19 cellular contexts compared by ENCODE assay signal in the genomic region with DNA sequence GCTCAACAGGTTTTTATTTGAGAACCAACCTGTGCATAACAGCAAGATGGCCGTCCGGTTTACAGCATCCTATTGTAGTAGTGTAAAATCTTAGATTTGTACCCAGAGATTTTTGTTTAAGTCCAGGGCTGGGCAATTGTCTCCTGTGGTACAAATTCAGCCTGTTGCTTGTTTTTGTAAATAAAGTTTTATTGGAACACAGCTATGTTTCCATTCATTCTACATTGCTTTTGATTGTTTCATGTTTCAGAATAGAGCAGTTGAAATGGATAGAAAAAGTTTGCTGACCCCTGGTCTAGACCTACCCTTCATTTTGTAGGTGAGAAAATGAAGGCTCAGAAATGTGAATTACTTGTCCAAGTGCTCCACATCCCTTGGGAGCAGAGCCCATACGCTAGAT. TPM values are rescaled to one million over a fixed set of nuclear protein-coding genes. Genes with fewer than 3 reads are reported as not detected.
DNase-seq lines count a peak whose midpoint lies in the region; ATAC-seq, FAIRE-seq and TF ChIP-seq lines count a peak whose summit lies in the region.
"Had no signal": no experiment of that assay in that cellular context is flagged by ENCODE, and none has a peak within 500 bp of the region (broad histone marks: within the 10 kb centered on the region; RNA-seq: fewer than 3 reads in every experiment).

No MANE protein-coding gene starts in this region.

- H3K27me3 ChIP-seq in GM23248 (replicated peaks; ENCODE audit: insufficient read depth): no peaks in the 10 kb centered on the region
- no peaks in the 10 kb centered on the region for H3K27me3 ChIP-seq in small intestine (ENCODE audit: control insufficient read depth in 2 of 2, insufficient read depth in 2 of 2, low read length in 2 of 2)
- H3K27me3 ChIP-seq: ascending aorta had no signal

- no peaks in the 10 kb centered on the region; the same call in 1 of the 2 replicates for H3K9me2 ChIP-seq in GM23248 (ENCODE audit: insufficient read depth)

- H3K9me3 ChIP-seq in GM23248 (ENCODE audit: low read depth): no peaks in the 10 kb centered on the region
- no peaks in the 10 kb centered on the region for H3K9me3 ChIP-seq in kidney (ENCODE audit: control insufficient read depth in 1 of 2, low read length in 2 of 2)
- no peaks in the 10 kb centered on the region for H3K9me3 ChIP-seq in small intestine (ENCODE audit: control insufficient read depth, low read depth)
- H3K9me3 ChIP-seq: ascending aorta had no signal

- peaks cover 28% of the 10 kb centered on the region for H3F3A ChIP-seq in GM23248 (ENCODE audit: insufficient read depth)

- H3K9ac ChIP-seq in GM23248 (no peak overlapping the region), kidney (ENCODE audit: low read length in 2 of 2) (no peak overlapping the region)

- no peak overlapping the region for H3K4me3 Mint-ChIP-seq in activated T-helper 2 cell treated with anti-CD3 and anti-CD28 coated beads, Interferon-gamma antibody, Interleukin-2, Interleukin-4, amounts not matched to agents 10 μg/mL and 5 μg/mL and 100 μg/mL, durations not matched to agents 14 hours and 24 hours and 36 hours (ENCODE audit: low read depth)
- H3K4me3 Mint-ChIP-seq: activated CD4-positive, alpha-beta T cell treated with anti-CD3 and anti-CD28 coated beads, Interleukin-2, amount 10 ng/mL, durations not matched to agents 7 days and 5 days had no signal

- no peak for FAIRE-seq in kidney (lab: Jason Lieb, UNC)
- no peak for FAIRE-seq in small intestine (lab: Jason Lieb, UNC)
- FAIRE-seq: endothelial cell of umbilical vein had no signal

- no peaks in the 10 kb centered on the region for H4K20me1 ChIP-seq in GM23248 (ENCODE audit: insufficient read depth)

- ATAC-seq in HG02970 (IDR thresholded peaks at IDR 0.05; ENCODE audit: low FRiP score, unreplicated experiment): no peak

- H3K4me1 ChIP-seq in GM23248 (ENCODE audit: insufficient read depth) (peaks cover 28% of the 10 kb centered on the region), kidney (ENCODE audit: control insufficient read depth in 1 of 2, insufficient read depth in 1 of 2, low read depth in 1 of 2, low read length in 2 of 2) (peaks cover 4 to 15% of the 10 kb centered on the region in 2 donors), small intestine (ENCODE audit: control insufficient read depth in 2 of 2, insufficient read depth in 1 of 2, low read depth in 1 of 2, low read length in 1 of 2) (peaks cover 5 to 7% of the 10 kb centered on the region in 2 donors)
- H3K4me1 ChIP-seq: ascending aorta had no signal

- in situ Hi-C loops in GM23248 (cut with MboI): no loop called here

- H3K27ac ChIP-seq in GM23248: peak overlapping the region; percentile 46; the same call in 1 of the 2 replicates
- H3K27ac ChIP-seq in kidney (ENCODE audit: low read depth in 2 of 2, low read length in 2 of 2): peak overlapping the region; percentile 53 to 78
- H3K27ac ChIP-seq in small intestine (ENCODE audit: low read depth in 1 of 2, low read length in 1 of 2): peak overlapping the region; percentile 55 to 76
- H3K27ac ChIP-seq: ascending aorta had no signal

- DNase-seq in GM23248: no peak
- no peak for DNase-seq in activated T-helper 2 cell treated with anti-CD3 and anti-CD28 coated beads, Interferon-gamma antibody, Interleukin-2, Interleukin-4, amounts not matched to agents 10 μg/mL and 5 μg/mL and 100 μg/mL, durations not matched to agents 14 hours and 24 hours and 36 hours (ENCODE audit: low spot score)
- DNase-seq in kidney: no peak
- no peak for DNase-seq in small intestine
- no peak for DNase-seq in NCI-H2196 treated with DMSO at 0.1 percent for 48 hours (lab: John Stamatoyannopoulos, UW; ENCODE audit: unreplicated experiment)
- no peak for DNase-seq in SKM-1 treated with dmso at 0.1 percent for 144 hours (lab: John Stamatoyannopoulos, UW; ENCODE audit: unreplicated experiment)
- DNase-seq: activated CD4-positive, alpha-beta T cell treated with anti-CD3 and anti-CD28 coated beads, Interleukin-2, amount 10 ng/mL, durations not matched to agents 7 days and 5 days; activated naive CD4-positive, alpha-beta T cell treated with Interleukin-2 at 50 U/mL for 16 hours; foreskin melanocyte; GDM1; NCI-H1417 treated with DMSO at 0.1 percent for 48 hours; right cardiac atrium; stimulated activated naive CD8-positive, alpha-beta T cell treated with anti-CD3 and anti-CD28 coated beads, Interleukin-15, Interleukin-2, amounts not matched to agents 100 U/mL and 50 U/mL, for 24 hours had no signal

- H3K4me3 ChIP-seq in GM23248 (no peak overlapping the region), kidney (ENCODE audit: low read length in 2 of 2) (no peak overlapping the region), small intestine (ENCODE audit: low read depth in 1 of 2, low read length in 2 of 2) (no peak overlapping the region)
- H3K4me3 ChIP-seq: ascending aorta had no signal

- 95 to 96% methylated on average over 3 of the region's 3 CpGs for WGBS in GM23248 (ENCODE audit: low coverage in 1 of 2, low lambda C conversion rate in 2 of 2, missing lambda C conversion rate in 2 of 2), 2 experiments
- WGBS in small intestine, 3 donors: 89 to 95% (median 94%) methylated on average over 3 of the region's 3 CpGs

- TF ChIP-seq CTCF in kidney (IDR thresholded peaks at IDR 0.05; ENCODE audit: borderline replicate concordance, extremely low read depth, insufficient read depth): no peak

- H3K4me2 ChIP-seq in GM23248 (ENCODE audit: unreplicated experiment): peak overlapping the region; percentile 65

- no peak overlapping the region for H2AFZ ChIP-seq in GM23248

- H3K36me3 Mint-ChIP-seq in activated T-helper 2 cell treated with anti-CD3 and anti-CD28 coated beads, Interferon-gamma antibody, Interleukin-2, Interleukin-4, amounts not matched to agents 10 μg/mL and 5 μg/mL and 100 μg/mL, durations not matched to agents 14 hours and 24 hours and 36 hours (ENCODE audit: low read depth): no peaks in the 10 kb centered on the region

- peak overlapping the region; percentile 69 for H3K27ac Mint-ChIP-seq in activated T-helper 2 cell treated with anti-CD3 and anti-CD28 coated beads, Interferon-gamma antibody, Interleukin-2, Interleukin-4, amounts not matched to agents 10 μg/mL and 5 μg/mL and 100 μg/mL, durations not matched to agents 14 hours and 24 hours and 36 hours
- H3K27ac Mint-ChIP-seq: activated CD4-positive, alpha-beta T cell treated with anti-CD3 and anti-CD28 coated beads, Interleukin-2, amount 10 ng/mL, durations not matched to agents 7 days and 5 days had no signal

- H3K79me2 ChIP-seq in GM23248 (ENCODE audit: insufficient read depth): peaks cover 20% of the 10 kb centered on the region

- peaks cover 15% of the 10 kb centered on the region for H3K4me1 Mint-ChIP-seq in activated T-helper 2 cell treated with anti-CD3 and anti-CD28 coated beads, Interferon-gamma antibody, Interleukin-2, Interleukin-4, amounts not matched to agents 10 μg/mL and 5 μg/mL and 100 μg/mL, durations not matched to agents 14 hours and 24 hours and 36 hours (ENCODE audit: low read depth)
- H3K4me1 Mint-ChIP-seq: activated CD4-positive, alpha-beta T cell treated with anti-CD3 and anti-CD28 coated beads, Interleukin-2, amount 10 ng/mL, durations not matched to agents 7 days and 5 days had no signal

- H3K36me3 ChIP-seq in GM23248 (ENCODE audit: low read depth) (no peaks in the 10 kb centered on the region), kidney (ENCODE audit: control insufficient read depth in 1 of 2, insufficient read depth in 2 of 2, low read length in 2 of 2) (no peaks in the 10 kb centered on the region), small intestine (ENCODE audit: control insufficient read depth in 2 of 2, insufficient read depth in 2 of 2, low read length in 2 of 2) (no peaks in the 10 kb centered on the region)
- H3K36me3 ChIP-seq: ascending aorta had no signal

- intact Hi-C loops in activated T-helper 2 cell treated with anti-CD3 and anti-CD28 coated beads, Interferon-gamma antibody, Interleukin-2, Interleukin-4, amounts not matched to agents 10 μg/mL and 5 μg/mL and 100 μg/mL, durations not matched to agents 14 hours and 24 hours and 36 hours (cut with micrococcal nuclease): loop anchor here (5.0 kb wide), 1 partner anchor 45 kb away; no protein-coding TSS in a partner anchor
- intact Hi-C loops in kidney (cut with DNase I): no loop called here

- H3K9me3 Mint-ChIP-seq in activated T-helper 2 cell treated with anti-CD3 and anti-CD28 coated beads, Interferon-gamma antibody, Interleukin-2, Interleukin-4, amounts not matched to agents 10 μg/mL and 5 μg/mL and 100 μg/mL, durations not matched to agents 14 hours and 24 hours and 36 hours: no peaks in the 10 kb centered on the region
- H3K9me3 Mint-ChIP-seq: activated CD4-positive, alpha-beta T cell treated with anti-CD3 and anti-CD28 coated beads, Interleukin-2, amount 10 ng/mL, durations not matched to agents 7 days and 5 days had no signal

- peaks cover 4% of the 10 kb centered on the region for H3K27me3 Mint-ChIP-seq in activated T-helper 2 cell treated with anti-CD3 and anti-CD28 coated beads, Interferon-gamma antibody, Interleukin-2, Interleukin-4, amounts not matched to agents 10 μg/mL and 5 μg/mL and 100 μg/mL, durations not matched to agents 14 hours and 24 hours and 36 hours (ENCODE audit: low read depth)
- H3K27me3 Mint-ChIP-seq: activated CD4-positive, alpha-beta T cell treated with anti-CD3 and anti-CD28 coated beads, Interleukin-2, amount 10 ng/mL, durations not matched to agents 7 days and 5 days had no signal

RNA-seq across cellular contexts. Expression of gene SMPDL3A, which starts 8.5 kb away (rescaled TPM):
- total RNA-seq in GM23248 (2014; rRNA removed; shearing (Covaris generic)): 10.8 and 13.4 TPM in 2 replicates
- polyA plus RNA-seq in GM23248 (2016; fragmentation: Nextera tagmentation; extraction: Ambion mirVana): 14.3 and 15.4 TPM in 2 replicates
- 1.3 and 1.6 TPM in 2 replicates for total RNA-seq in activated T-helper 2 cell treated with anti-CD3 and anti-CD28 coated beads, Interferon-gamma antibody, Interleukin-2, Interleukin-4, amounts not matched to agents 10 μg/mL and 5 μg/mL and 100 μg/mL, durations not matched to agents 14 hours and 24 hours and 36 hours
- total RNA-seq in kidney: 10.7 TPM
- polyA plus RNA-seq in kidney (ENCODE audit: insufficient read depth, low read depth, low replicate concordance): 14.1 TPM
- 10 to 100 TPM; 21.0 to 72.1 (median 65.3) TPM for polyA plus RNA-seq in small intestine

RNA-seq across cellular contexts. Expression of gene FABP7, which starts 18.0 kb away (rescaled TPM):
- total RNA-seq in GM23248 (2014; rRNA removed; shearing (Covaris generic)): not detected in 2 replicates
- not detected in 2 replicates for polyA plus RNA-seq in GM23248 (2016; fragmentation: Nextera tagmentation; extraction: Ambion mirVana)
- not detected in 2 replicates for total RNA-seq in activated T-helper 2 cell treated with anti-CD3 and anti-CD28 coated beads, Interferon-gamma antibody, Interleukin-2, Interleukin-4, amounts not matched to agents 10 μg/mL and 5 μg/mL and 100 μg/mL, durations not matched to agents 14 hours and 24 hours and 36 hours
- total RNA-seq in kidney: not detected
- polyA plus RNA-seq in kidney (ENCODE audit: insufficient read depth, low read depth, low replicate concordance): not detected
- 1 to 10 TPM in 1 of 3 donors, under 1 TPM in 1, not detected in 1; 0.67 to 1.6 TPM for polyA plus RNA-seq in small intestine
- total RNA-seq: activated CD4-positive, alpha-beta T cell treated with anti-CD3 and anti-CD28 coated beads, Interleukin-2, amount 10 ng/mL, durations not matched to agents 7 days and 5 days; ascending aorta; endothelial cell of umbilical vein; left lobe of liver; mucosa of gallbladder; ureter had no signal
- polyA plus RNA-seq: endothelial cell of umbilical vein had no signal
